ENCODE assay signal across 1 cellular context in the genomic region with DNA sequence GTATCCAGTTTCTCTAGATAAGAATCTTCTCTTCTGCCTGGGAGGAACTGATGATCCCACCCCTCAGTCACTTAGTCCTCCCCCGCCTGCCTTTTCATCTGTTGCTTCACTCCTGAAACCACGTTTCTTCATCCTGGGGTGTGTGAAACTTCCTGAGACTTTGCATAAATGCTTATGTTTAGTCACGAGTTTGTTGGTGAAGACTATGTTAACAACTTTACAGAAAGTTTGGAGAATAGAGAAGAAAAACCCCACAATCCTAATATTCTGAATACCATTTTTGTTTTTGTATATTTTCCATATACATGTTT.
TF ChIP-seq lines count a peak whose summit lies in the region.

No MANE protein-coding gene starts in this region.

TF ChIP-seq in GM23338, 12 proteins besides CTCF, POLR2A, EP300 and RAD21 (continued from another document):
- TF ChIP-seq, protein P1, sequence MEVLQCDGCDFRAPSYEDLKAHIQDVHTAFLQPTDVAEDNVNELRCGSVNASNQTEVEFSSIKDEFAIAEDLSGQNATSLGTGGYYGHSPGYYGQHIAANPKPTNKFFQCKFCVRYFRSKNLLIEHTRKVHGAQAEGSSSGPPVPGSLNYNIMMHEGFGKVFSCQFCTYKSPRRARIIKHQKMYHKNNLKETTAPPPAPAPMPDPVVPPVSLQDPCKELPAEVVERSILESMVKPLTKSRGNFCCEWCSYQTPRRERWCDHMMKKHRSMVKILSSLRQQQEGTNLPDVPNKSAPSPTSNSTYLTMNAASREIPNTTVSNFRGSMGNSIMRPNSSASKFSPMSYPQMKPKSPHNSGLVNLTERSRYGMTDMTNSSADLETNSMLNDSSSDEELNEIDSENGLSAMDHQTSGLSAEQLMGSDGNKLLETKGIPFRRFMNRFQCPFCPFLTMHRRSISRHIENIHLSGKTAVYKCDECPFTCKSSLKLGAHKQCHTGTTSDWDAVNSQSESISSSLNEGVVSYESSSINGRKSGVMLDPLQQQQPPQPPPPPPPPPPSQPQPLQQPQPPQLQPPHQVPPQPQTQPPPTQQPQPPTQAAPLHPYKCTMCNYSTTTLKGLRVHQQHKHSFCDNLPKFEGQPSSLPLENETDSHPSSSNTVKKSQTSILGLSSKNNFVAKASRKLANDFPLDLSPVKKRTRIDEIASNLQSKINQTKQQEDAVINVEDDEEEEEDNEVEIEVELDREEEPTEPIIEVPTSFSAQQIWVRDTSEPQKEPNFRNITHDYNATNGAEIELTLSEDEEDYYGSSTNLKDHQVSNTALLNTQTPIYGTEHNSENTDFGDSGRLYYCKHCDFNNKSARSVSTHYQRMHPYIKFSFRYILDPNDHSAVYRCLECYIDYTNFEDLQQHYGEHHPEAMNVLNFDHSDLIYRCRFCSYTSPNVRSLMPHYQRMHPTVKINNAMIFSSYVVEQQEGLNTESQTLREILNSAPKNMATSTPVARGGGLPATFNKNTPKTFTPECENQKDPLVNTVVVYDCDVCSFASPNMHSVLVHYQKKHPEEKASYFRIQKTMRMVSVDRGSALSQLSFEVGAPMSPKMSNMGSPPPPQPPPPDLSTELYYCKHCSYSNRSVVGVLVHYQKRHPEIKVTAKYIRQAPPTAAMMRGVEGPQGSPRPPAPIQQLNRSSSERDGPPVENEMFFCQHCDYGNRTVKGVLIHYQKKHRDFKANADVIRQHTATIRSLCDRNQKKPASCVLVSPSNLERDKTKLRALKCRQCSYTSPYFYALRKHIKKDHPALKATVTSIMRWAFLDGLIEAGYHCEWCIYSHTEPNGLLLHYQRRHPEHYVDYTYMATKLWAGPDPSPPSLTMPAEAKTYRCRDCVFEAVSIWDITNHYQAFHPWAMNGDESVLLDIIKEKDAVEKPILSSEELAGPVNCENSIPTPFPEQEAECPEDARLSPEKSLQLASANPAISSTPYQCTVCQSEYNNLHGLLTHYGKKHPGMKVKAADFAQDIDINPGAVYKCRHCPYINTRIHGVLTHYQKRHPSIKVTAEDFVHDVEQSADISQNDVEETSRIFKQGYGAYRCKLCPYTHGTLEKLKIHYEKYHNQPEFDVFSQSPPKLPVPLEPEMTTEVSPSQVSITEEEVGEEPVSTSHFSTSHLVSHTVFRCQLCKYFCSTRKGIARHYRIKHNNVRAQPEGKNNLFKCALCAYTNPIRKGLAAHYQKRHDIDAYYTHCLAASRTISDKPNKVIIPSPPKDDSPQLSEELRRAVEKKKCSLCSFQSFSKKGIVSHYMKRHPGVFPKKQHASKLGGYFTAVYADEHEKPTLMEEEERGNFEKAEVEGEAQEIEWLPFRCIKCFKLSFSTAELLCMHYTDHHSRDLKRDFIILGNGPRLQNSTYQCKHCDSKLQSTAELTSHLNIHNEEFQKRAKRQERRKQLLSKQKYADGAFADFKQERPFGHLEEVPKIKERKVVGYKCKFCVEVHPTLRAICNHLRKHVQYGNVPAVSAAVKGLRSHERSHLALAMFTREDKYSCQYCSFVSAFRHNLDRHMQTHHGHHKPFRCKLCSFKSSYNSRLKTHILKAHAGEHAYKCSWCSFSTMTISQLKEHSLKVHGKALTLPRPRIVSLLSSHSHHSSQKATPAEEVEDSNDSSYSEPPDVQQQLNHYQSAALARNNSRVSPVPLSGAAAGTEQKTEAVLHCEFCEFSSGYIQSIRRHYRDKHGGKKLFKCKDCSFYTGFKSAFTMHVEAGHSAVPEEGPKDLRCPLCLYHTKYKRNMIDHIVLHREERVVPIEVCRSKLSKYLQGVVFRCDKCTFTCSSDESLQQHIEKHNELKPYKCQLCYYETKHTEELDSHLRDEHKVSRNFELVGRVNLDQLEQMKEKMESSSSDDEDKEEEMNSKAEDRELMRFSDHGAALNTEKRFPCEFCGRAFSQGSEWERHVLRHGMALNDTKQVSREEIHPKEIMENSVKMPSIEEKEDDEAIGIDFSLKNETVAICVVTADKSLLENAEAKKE (CRISPR knock-in tag; IDR thresholded peaks at IDR 0.05) = no peak
